Comparison of ENCODE assay signal across 8 cellular contexts in the genomic region with DNA sequence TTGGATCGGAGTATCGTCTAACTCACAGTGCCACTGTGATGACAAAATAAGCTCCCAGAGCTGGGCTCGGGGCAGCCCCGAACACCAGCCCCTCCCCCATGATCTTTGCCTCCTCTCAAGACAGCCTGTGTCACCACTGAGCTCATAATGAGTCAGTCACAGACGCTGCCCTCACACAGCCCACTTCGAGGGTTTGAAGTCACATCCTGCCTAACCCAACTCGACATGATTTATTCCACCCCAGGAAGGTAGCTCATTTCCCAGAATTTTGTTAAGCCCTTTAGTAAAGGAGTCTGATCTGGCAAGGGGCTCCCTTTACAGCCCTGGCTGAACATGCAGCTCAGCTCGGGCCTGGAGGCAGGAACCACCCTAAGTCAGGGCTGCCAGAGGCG. TPM values are rescaled to one million over a fixed set of nuclear protein-coding genes. Genes with fewer than 3 reads are reported as not detected.
DNase-seq lines count a peak whose midpoint lies in the region; ATAC-seq and TF ChIP-seq lines count a peak whose summit lies in the region.

No MANE protein-coding gene starts in this region.

- H3K36me3 Mint-ChIP-seq in activated T-cell treated with anti-CD3 and anti-CD28 coated beads, Interleukin-2, amount 50 U/mL, for 4 hours (ENCODE audit: insufficient read depth) = peaks cover 21% of the 10 kb centered on the region

- H3K4me1 Mint-ChIP-seq in activated T-cell treated with anti-CD3 and anti-CD28 coated beads, Interleukin-2, amount 50 U/mL, for 4 hours (ENCODE audit: low read depth) = peaks cover 96% of the 10 kb centered on the region

- no peaks in the 10 kb centered on the region for H3K9me3 Mint-ChIP-seq in activated T-cell treated with anti-CD3 and anti-CD28 coated beads, Interleukin-2, amount 50 U/mL, for 4 hours

- ATAC-seq in activated T-cell treated with anti-CD3 and anti-CD28 coated beads, Interleukin-2, amount 50 U/mL, for 4 hours = peak; percentile 92 to 94

- no peak for TF ChIP-seq CTCF in GM12865 (IDR thresholded peaks at IDR 0.05; ENCODE audit: insufficient read depth, low read depth, low read length, missing control alignments)

- DNase-seq in GM12865 (ENCODE audit: low read depth) (peak; percentile 82), NCI-H69 (lab: John Stamatoyannopoulos, UW) (peak; percentile 38), fibroblast of peridontal ligament (ENCODE audit: extremely low read depth) (peak; percentile 88), renal cortical epithelial cell (ENCODE audit: low read depth) (peak; percentile 95), middle frontal gyrus (ENCODE audit: extremely low spot score, low spot score) (no peak), NAMALWA (ENCODE audit: low spot score) (no peak), NCI-H2107 treated with DMSO at 0.1 percent for 48 hours (lab: John Stamatoyannopoulos, UW; ENCODE audit: unreplicated experiment) (no peak)
- peak; percentile 88 for DNase-seq in activated T-cell treated with anti-CD3 and anti-CD28 coated beads, Interleukin-2, amount 50 U/mL, for 4 hours

- no peak overlapping the region for H3K4me3 ChIP-seq in GM12865 (ENCODE audit: low read depth, low read length)

- peak overlapping the region; percentile 68 for H3K4me3 Mint-ChIP-seq in activated T-cell treated with anti-CD3 and anti-CD28 coated beads, Interleukin-2, amount 50 U/mL, for 4 hours

- no peaks in the 10 kb centered on the region for H3K27me3 Mint-ChIP-seq in activated T-cell treated with anti-CD3 and anti-CD28 coated beads, Interleukin-2, amount 50 U/mL, for 4 hours (ENCODE audit: low read depth)

RNA-seq across cellular contexts. Expression of gene MYH9, which starts 22.8 kb away (rescaled TPM):
- 100 to 1,000 TPM; 673 to 753 (median 716) TPM for total RNA-seq in activated T-cell treated with anti-CD3 and anti-CD28 coated beads, Interleukin-2, amount 50 U/mL, for 4 hours
- total RNA-seq in renal cortical epithelial cell = 1,031 and 1,268 TPM in 2 replicates

Comparison
In these comparisons a context has a peak if more than half of its experiments do, and no peak if none do; other contexts are left out.
1. DNase-seq: peak in GM12865 (single experiment), NCI-H69 (single experiment), activated T-cell treated with anti-CD3 and anti-CD28 coated beads, Interleukin-2, amount 50 U/mL, for 4 hours (single experiment), fibroblast of peridontal ligament (single experiment) and renal cortical epithelial cell (single experiment); none in middle frontal gyrus (single experiment), NAMALWA (single experiment) and NCI-H2107 treated with DMSO at 0.1 percent for 48 hours (single experiment).